ENCODE assay signal across 8 cellular contexts in the genomic region with DNA sequence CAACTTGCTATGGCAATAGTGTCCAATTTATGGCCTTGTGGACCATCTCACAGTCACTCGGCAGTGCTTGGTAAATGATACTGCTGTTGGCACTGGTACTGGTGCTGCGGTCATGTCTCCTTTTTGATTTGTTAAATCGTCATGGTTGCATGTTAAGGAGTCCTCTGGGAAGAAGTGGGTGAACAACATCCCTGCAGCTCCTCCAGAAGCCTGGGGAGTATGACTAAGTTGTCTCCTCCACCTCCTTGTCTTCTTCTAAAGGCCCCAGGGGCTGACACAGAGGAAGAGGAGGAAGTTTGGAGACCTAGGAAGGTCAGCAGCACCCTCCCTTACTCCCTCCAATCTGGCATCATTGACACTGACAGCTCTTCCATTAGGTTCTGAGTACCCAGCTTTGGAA. TPM values are rescaled to one million over a fixed set of nuclear protein-coding genes. Genes with fewer than 3 reads are reported as not detected.
A peak's percentile ranks its signal among the peaks of the same experiment; 100 is the strongest.
DNase-seq lines count a peak whose midpoint lies in the region; ATAC-seq and TF ChIP-seq lines count a peak whose summit lies in the region.

No MANE protein-coding gene starts in this region.

- H3K27me3 Mint-ChIP-seq in T-helper 17 cell, result no peaks in the 10 kb centered on the region

- H3K4me1 ChIP-seq in gastrocnemius medialis, result peaks cover 73 to 87% of the 10 kb centered on the region in 2 donors
- no peaks in the 10 kb centered on the region for H3K4me1 ChIP-seq in BE2C

- no peaks in the 10 kb centered on the region for H3K9me3 ChIP-seq in T-helper 17 cell (ENCODE audit: control insufficient read depth, low read length, poor library complexity, severe bottlenecking)
- H3K9me3 ChIP-seq in gastrocnemius medialis, result no peaks in the 10 kb centered on the region
- H3K9me3 ChIP-seq in BE2C, result no peaks in the 10 kb centered on the region

- H3K36me3 Mint-ChIP-seq in T-helper 17 cell (ENCODE audit: low read depth), result peaks cover 3% of the 10 kb centered on the region

- peak overlapping the region; percentile 82 to 97 (median 92) for H3K27ac ChIP-seq in gastrocnemius medialis

- in situ Hi-C loops in gastrocnemius medialis (cut with MboI; ENCODE audit: low sequenced_read_pairs in 4 of 4), result no loop called here

- H3K4me3 Mint-ChIP-seq in T-helper 17 cell, result peak overlapping the region; percentile 90

- no peaks in the 10 kb centered on the region for H3K27me3 ChIP-seq in gastrocnemius medialis
- no peaks in the 10 kb centered on the region for H3K27me3 ChIP-seq in BE2C

- no peak for ATAC-seq in T-helper 17 cell
- ATAC-seq in gastrocnemius medialis, result peak; percentile 42 to 61
- no peak for ATAC-seq in GM21390 (IDR thresholded peaks at IDR 0.05; ENCODE audit: unreplicated experiment)
- no peak for ATAC-seq in GM19324 (IDR thresholded peaks at IDR 0.05; ENCODE audit: low FRiP score, unreplicated experiment)

- TF ChIP-seq POLR2A in gastrocnemius medialis (IDR thresholded peaks at IDR 0.05), result no peak

- intact Hi-C loops in gastrocnemius medialis (cut with DNase I; ENCODE audit: low total_unique reads), result loop anchor here (1.0 to 10.0 kb wide), 2 partner anchors 19 to 415 kb away; partner anchors contain the start of gene STN1

- no peak for TF ChIP-seq CTCF in gastrocnemius medialis (IDR thresholded peaks at IDR 0.05 in 4 of 5, conservative IDR thresholded peaks at IDR 0.05 in 1 of 5)
- no peak for TF ChIP-seq CTCF in BE2C (IDR thresholded peaks at IDR 0.05; ENCODE audit: low read depth, low read length)

- H3K4me1 Mint-ChIP-seq in T-helper 17 cell, result peaks cover 72% of the 10 kb centered on the region

- H3K36me3 ChIP-seq in gastrocnemius medialis (no peaks in the 10 kb centered on the region), BE2C (no peaks in the 10 kb centered on the region)

- H3K4me3 ChIP-seq in gastrocnemius medialis (peak overlapping the region in 2 of 4 donors; percentile 14 to 26), BE2C (ENCODE audit: low read depth, low read length) (no peak overlapping the region)

- peak; percentile 83 for DNase-seq in GM04504 (ENCODE audit: low read depth)
- no peak for DNase-seq in T-helper 17 cell
- DNase-seq in fibroblast of peridontal ligament (ENCODE audit: extremely low read depth), result peak; percentile 94
- DNase-seq in gastrocnemius medialis, result peak in 1 of 2 donors; percentile 57
- DNase-seq in inferior parietal cortex (ENCODE audit: extremely low spot score), result no peak
- DNase-seq in BE2C, result no peak

- H3K27ac Mint-ChIP-seq in T-helper 17 cell, result peak overlapping the region; percentile 96

RNA-seq across cellular contexts. Expression of gene ITPRIP, which starts 8.5 kb away (rescaled TPM):
- total RNA-seq in T-helper 17 cell, result 10 to 100 TPM; 30.6 to 47.1 TPM
- total RNA-seq in gastrocnemius medialis, result 10 to 100 TPM in 1 of 4 donors, 1 to 10 TPM in 3; 5.0 to 19.9 (median 7.9) TPM
- polyA plus RNA-seq in BE2C (2012; ENCODE audit: insufficient read depth, insufficient read length, low read depth), result not detected

RNA-seq across cellular contexts. Expression of gene CFAP58, which starts 23.9 kb away (rescaled TPM):
- total RNA-seq in T-helper 17 cell (not detected), gastrocnemius medialis (under 1 TPM in 3 of 4 donors, not detected in 1; 0.13 to 0.36 (median 0.27) TPM)
- polyA plus RNA-seq in BE2C (2012; ENCODE audit: insufficient read depth, insufficient read length, low read depth), result not detected

Comparison
In these comparisons a context has a peak if more than half of its experiments do, and no peak if none do; other contexts are left out.
1. DNase-seq: peak in GM04504 (single experiment) and fibroblast of peridontal ligament (single experiment); none in T-helper 17 cell (0 of 3), inferior parietal cortex (single experiment) and BE2C (single experiment).
2. ATAC-seq: peak in gastrocnemius medialis (2 of 2); none in T-helper 17 cell (single experiment), GM21390 (single experiment) and GM19324 (single experiment).